In genomic region chr3:119934250-119934649, GRCh38 we compare ENCODE assay signal across 8 cellular contexts.
"Had no signal": no experiment of that assay in that cellular context is flagged by ENCODE, and none has a peak within 500 bp of the region (broad histone marks: within the 10 kb centered on the region; RNA-seq: fewer than 3 reads in every experiment).

No MANE protein-coding gene starts in this region.

- H3K27ac ChIP-seq: GM23248, HL-60 had no signal

- H3K9me3 ChIP-seq: HAP-1 had no signal

- H2AFZ ChIP-seq: GM23248 had no signal

- H3K4me3 ChIP-seq: GM23248, HAP-1 had no signal

- H3K27me3 Mint-ChIP-seq: IgD-negative memory B cell had no signal

- ATAC-seq: HCT116 had no signal

- DNase-seq: GM23248, GOT3, H7, KG1 had no signal

- H3K27ac Mint-ChIP-seq: IgD-negative memory B cell had no signal

- H3K9ac ChIP-seq: GM23248 had no signal

- H3K36me3 ChIP-seq: HAP-1 had no signal
